33 cellular contexts compared by ENCODE assay signal in genomic region chr18:33154049-33154448, GRCh38.
"Had no signal": no experiment of that assay in that cellular context is flagged by ENCODE, and none has a peak within 500 bp of the region (broad histone marks: within the 10 kb centered on the region; RNA-seq: fewer than 3 reads in every experiment).

No MANE protein-coding gene starts in this region.

- ATAC-seq: activated CD8-positive, alpha-beta T cell treated with anti-CD3 and anti-CD28 coated beads for 36 hours; activated naive CD4-positive, alpha-beta T cell treated with anti-CD3 and anti-CD28 coated beads, Interleukin-2, amount 50 U/mL, for 72 hours; activated T-cell treated with anti-CD3 and anti-CD28 coated beads, Interleukin-2, amount 50 U/mL, for 4 hours; activated T-cell treated with anti-CD3 and anti-CD28 coated beads, Interleukin-2, amount 50 U/mL, for 72 hours; activated T-helper 17 cell treated with anti-CD3 and anti-CD28 coated beads, Interleukin-2, amount 50 U/mL, for 72 hours; body of pancreas had no signal

- H3K4me1 ChIP-seq: adrenal gland, body of pancreas, breast epithelium had no signal

- H3K4me3 ChIP-seq: adrenal gland, body of pancreas, breast epithelium had no signal

- H3K9me3 ChIP-seq: adrenal gland, body of pancreas, breast epithelium had no signal

- FAIRE-seq: astrocyte, TTC549 had no signal

- H3K27me3 ChIP-seq: adrenal gland, body of pancreas, brain microvascular endothelial cell, breast epithelium had no signal

- H3K36me3 ChIP-seq: adrenal gland, brain microvascular endothelial cell, breast epithelium had no signal

- H3K27ac ChIP-seq: adrenal gland, body of pancreas, brain microvascular endothelial cell, breast epithelium, VCaP had no signal

- DNase-seq: activated B cell treated with CpG ODN at 0.5 μM for 24 hours; activated CD4-positive, alpha-beta memory T cell treated with anti-CD3 and anti-CD28 coated beads for 36 hours; activated CD4-positive, alpha-beta T cell treated with anti-CD3 and anti-CD28 coated beads for 4 hours; activated CD4-positive, alpha-beta T cell treated with anti-CD3 and anti-CD28 coated beads, Interleukin-2, amount 10 ng/mL, durations not matched to agents 24 days and 14 days; activated CD4-positive, alpha-beta T cell treated with anti-CD3 and anti-CD28 coated beads, Interleukin-2, amount 50 U/mL, for 1 hour; activated CD4-positive, alpha-beta T cell treated with anti-CD3 and anti-CD28 coated beads, Interleukin-2, amount 50 U/mL, for 4 hours; activated CD4-positive, CD25-positive, alpha-beta regulatory T cell treated with anti-CD3 and anti-CD28 coated beads, Interleukin-2, amount 50 U/mL, for 72 hours; activated CD8-positive, alpha-beta memory T cell treated with anti-CD3 and anti-CD28 coated beads, Interleukin-2, amount 50 U/mL, for 4 hours; activated CD8-positive, alpha-beta T cell treated with anti-CD3 and anti-CD28 coated beads for 36 hours; activated effector memory CD4-positive, alpha-beta T cell treated with anti-CD3 and anti-CD28 coated beads, Interleukin-2, amount 50 U/mL, for 16 hours; activated gamma-delta T cell treated with Interleukin-2 at 50 U/mL for 16 hours; activated naive CD4-positive, alpha-beta T cell; activated naive CD4-positive, alpha-beta T cell treated with anti-CD3 and anti-CD28 coated beads for 36 hours; activated naive CD4-positive, alpha-beta T cell treated with anti-CD3 and anti-CD28 coated beads, Interleukin-2, amount 50 U/mL, for 16 hours; activated naive CD8-positive, alpha-beta T cell treated with anti-CD3 and anti-CD28 coated beads for 36 hours; activated T-cell treated with anti-CD3 and anti-CD28 coated beads for 4 hours; activated T-cell treated with anti-CD3 and anti-CD28 coated beads, Interleukin-2, amount 50 U/mL, for 1 hour; activated T-cell treated with anti-CD3 and anti-CD28 coated beads, Interleukin-2, amount 50 U/mL, for 4 hours; activated T-cell treated with anti-CD3 and anti-CD28 coated beads, Interleukin-2, amount 50 U/mL, for 72 hours; adrenal gland; amniotic stem cell; aorta; body of pancreas; brain microvascular endothelial cell; central memory CD4-positive, alpha-beta T cell; T-helper 2 cell; T-helper 9 cell had no signal
